ENCODE assay signal across 19 cellular contexts in the genomic region with DNA sequence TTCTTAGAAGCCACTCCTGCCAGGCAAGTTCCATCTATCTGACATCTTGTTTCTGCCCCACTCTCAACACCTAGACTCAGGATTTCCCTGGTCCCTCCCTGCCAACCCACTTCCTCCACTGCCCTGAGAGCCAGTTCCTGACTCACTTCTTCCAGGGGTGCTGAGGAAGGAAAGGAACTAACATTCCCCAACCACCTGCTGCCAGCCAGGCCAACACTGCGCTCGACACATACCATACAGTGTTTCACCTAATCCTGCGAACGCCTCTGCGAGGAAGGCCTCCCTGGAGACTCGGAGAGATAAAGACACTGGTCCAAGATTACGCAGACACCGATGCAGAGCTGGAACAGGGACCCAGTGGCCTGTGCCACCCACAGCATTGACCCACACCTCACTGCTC. TPM values are rescaled to one million over a fixed set of nuclear protein-coding genes. Genes with fewer than 3 reads are reported as not detected.
DNase-seq lines count a peak whose midpoint lies in the region; ATAC-seq, FAIRE-seq and TF ChIP-seq lines count a peak whose summit lies in the region.
"Had no signal": no experiment of that assay in that cellular context is flagged by ENCODE, and none has a peak within 500 bp of the region (broad histone marks: within the 10 kb centered on the region; RNA-seq: fewer than 3 reads in every experiment).

No MANE protein-coding gene starts in this region.

- no peak for TF ChIP-seq POLR2A in erythroblast (IDR thresholded peaks at IDR 0.05; ENCODE audit: low read length)

- H3K9me3 Mint-ChIP-seq in activated T-cell treated with anti-CD3 and anti-CD28 coated beads, Interleukin-2, amount 50 U/mL, for 24 hours, result no peaks in the 10 kb centered on the region
- H3K9me3 Mint-ChIP-seq in activated naive CD8-positive, alpha-beta T cell treated with anti-CD3 and anti-CD28 coated beads for 36 hours, result no peaks in the 10 kb centered on the region
- H3K9me3 Mint-ChIP-seq: activated CD4-positive, alpha-beta memory T cell treated with anti-CD3 and anti-CD28 coated beads for 36 hours; activated T-helper 1 cell treated with anti-CD3 and anti-CD28 coated beads, Interleukin-12 subunit alpha, Interleukin-12 subunit beta, Interleukin-2, Interleukin-4 antibody, amounts not matched to agents 30 ng/mL and 10 ng/mL and 1 ng/mL, durations not matched to agents 14 hours and 24 hours and 36 hours; HFFc6 had no signal

- FAIRE-seq in HTR-8/SVneo (lab: Jason Lieb, UNC), result peak; percentile 16

- peaks cover 82% of the 10 kb centered on the region for H3K79me2 ChIP-seq in hepatocyte

- H3K4me3 Mint-ChIP-seq in activated T-cell treated with anti-CD3 and anti-CD28 coated beads, Interleukin-2, amount 50 U/mL, for 24 hours, result no peak overlapping the region
- no peak overlapping the region for H3K4me3 Mint-ChIP-seq in activated naive CD8-positive, alpha-beta T cell treated with anti-CD3 and anti-CD28 coated beads for 36 hours
- H3K4me3 Mint-ChIP-seq: activated CD4-positive, alpha-beta memory T cell treated with anti-CD3 and anti-CD28 coated beads for 36 hours; activated T-helper 1 cell treated with anti-CD3 and anti-CD28 coated beads, Interleukin-12 subunit alpha, Interleukin-12 subunit beta, Interleukin-2, Interleukin-4 antibody, amounts not matched to agents 30 ng/mL and 10 ng/mL and 1 ng/mL, durations not matched to agents 14 hours and 24 hours and 36 hours; HFFc6 had no signal

- 38 to 70% (median 49%) methylated on average over 8 of the region's 8 CpGs for WGBS in psoas muscle, 3 donors
- 83% methylated on average over 7 of the region's 8 CpGs for WGBS in hepatocyte (ENCODE audit: low lambda C conversion rate, missing lambda C conversion rate)

- no peak overlapping the region for H3K27ac ChIP-seq in psoas muscle
- H3K27ac ChIP-seq in hepatocyte, result no peak overlapping the region

- peak overlapping the region; percentile 53 for H3K27ac Mint-ChIP-seq in activated T-cell treated with anti-CD3 and anti-CD28 coated beads, Interleukin-2, amount 50 U/mL, for 24 hours
- peak overlapping the region; percentile 40 for H3K27ac Mint-ChIP-seq in activated naive CD8-positive, alpha-beta T cell treated with anti-CD3 and anti-CD28 coated beads for 36 hours
- H3K27ac Mint-ChIP-seq: activated T-helper 1 cell treated with anti-CD3 and anti-CD28 coated beads, Interleukin-12 subunit alpha, Interleukin-12 subunit beta, Interleukin-2, Interleukin-4 antibody, amounts not matched to agents 30 ng/mL and 10 ng/mL and 1 ng/mL, durations not matched to agents 14 hours and 24 hours and 36 hours; HFFc6 had no signal

- no peaks in the 10 kb centered on the region for H3K27me3 Mint-ChIP-seq in activated T-cell treated with anti-CD3 and anti-CD28 coated beads, Interleukin-2, amount 50 U/mL, for 24 hours
- H3K27me3 Mint-ChIP-seq in activated naive CD8-positive, alpha-beta T cell treated with anti-CD3 and anti-CD28 coated beads for 36 hours, result no peaks in the 10 kb centered on the region
- H3K27me3 Mint-ChIP-seq: activated CD4-positive, alpha-beta memory T cell treated with anti-CD3 and anti-CD28 coated beads for 36 hours had no signal

- H3K9me3 ChIP-seq in psoas muscle, result no peaks in the 10 kb centered on the region
- no peaks in the 10 kb centered on the region for H3K9me3 ChIP-seq in hepatocyte (ENCODE audit: low read depth)

- TF ChIP-seq CTCF in psoas muscle (IDR thresholded peaks at IDR 0.05) (no peak), hepatocyte (IDR thresholded peaks at IDR 0.05; ENCODE audit: poor library complexity) (no peak), foreskin fibroblast (IDR thresholded peaks at IDR 0.05; ENCODE audit: low read depth, low read length) (no peak)

- H3K4me1 Mint-ChIP-seq in activated T-cell treated with anti-CD3 and anti-CD28 coated beads, Interleukin-2, amount 50 U/mL, for 24 hours (ENCODE audit: low read depth), result peaks cover 44% of the 10 kb centered on the region
- peaks cover 38% of the 10 kb centered on the region for H3K4me1 Mint-ChIP-seq in activated naive CD8-positive, alpha-beta T cell treated with anti-CD3 and anti-CD28 coated beads for 36 hours

- H3K4me1 ChIP-seq in psoas muscle, result peaks cover 27% of the 10 kb centered on the region
- H3K4me1 ChIP-seq in hepatocyte (ENCODE audit: insufficient read depth), result peaks cover 14% of the 10 kb centered on the region

- H3K4me3 ChIP-seq in psoas muscle (no peak overlapping the region), hepatocyte (no peak overlapping the region), foreskin fibroblast (ENCODE audit: low read depth in 1 of 2, low read length in 2 of 2) (no peak overlapping the region)

- H3K36me3 Mint-ChIP-seq in activated T-cell treated with anti-CD3 and anti-CD28 coated beads, Interleukin-2, amount 50 U/mL, for 24 hours (ENCODE audit: low read depth), result no peaks in the 10 kb centered on the region
- H3K36me3 Mint-ChIP-seq in activated naive CD8-positive, alpha-beta T cell treated with anti-CD3 and anti-CD28 coated beads for 36 hours, result no peaks in the 10 kb centered on the region

- H2AFZ ChIP-seq in hepatocyte, result no peak overlapping the region

- no peak for DNase-seq in activated T-cell treated with anti-CD3 and anti-CD28 coated beads, Interleukin-2, amount 50 U/mL, for 24 hours
- DNase-seq in activated T-cell treated with anti-CD3 and anti-CD28 coated beads, Interleukin-2, amount 50 U/mL, for 1 hour, result no peak
- DNase-seq in HTR-8/SVneo (ENCODE audit: insufficient read length, low spot score), result no peak
- no peak for DNase-seq in activated naive CD8-positive, alpha-beta T cell treated with anti-CD3 and anti-CD28 coated beads for 36 hours
- no peak for DNase-seq in psoas muscle
- DNase-seq in erythroblast (lab: John Stamatoyannopoulos, UW), result no peak
- no peak for DNase-seq in hepatocyte (ENCODE audit: low spot score)
- DNase-seq in foreskin fibroblast, result no peak
- DNase-seq: activated CD4-positive, alpha-beta memory T cell treated with anti-CD3 and anti-CD28 coated beads for 36 hours; anterior cingulate cortex; COR-L47; HFFc6; kidney glomerular epithelial cell; MM.1S; NCI-H2081; NCI-H774; SW 1271 had no signal

- H3K36me3 ChIP-seq in psoas muscle (ENCODE audit: insufficient read depth in 1 of 2, low read depth in 1 of 2), result no peaks in the 10 kb centered on the region
- H3K36me3 ChIP-seq in hepatocyte (replicated peaks; ENCODE audit: insufficient read depth, low read depth), result no peaks in the 10 kb centered on the region

- peaks cover 37% of the 10 kb centered on the region for H4K20me1 ChIP-seq in hepatocyte (ENCODE audit: insufficient read depth, poor library complexity, severe bottlenecking)

- ATAC-seq in psoas muscle, result peak; percentile 20 to 88 (median 38)
- ATAC-seq: Panc1 had no signal

- H3K9me2 ChIP-seq in hepatocyte (replicated peaks; ENCODE audit: insufficient read depth), result no peaks in the 10 kb centered on the region

- intact Hi-C loops in psoas muscle (cut with DNase I), result no loop called here

- no peak overlapping the region for H3K4me2 ChIP-seq in hepatocyte

- H3K27me3 ChIP-seq in psoas muscle (ENCODE audit: insufficient read depth in 3 of 3, low read length in 2 of 3) (no peaks in the 10 kb centered on the region), hepatocyte (no peaks in the 10 kb centered on the region)

RNA-seq across cellular contexts. Expression of gene MICAL3, which starts 40.2 kb away (rescaled TPM):
- total RNA-seq in activated naive CD8-positive, alpha-beta T cell treated with anti-CD3 and anti-CD28 coated beads for 36 hours, result 10 to 100 TPM; 36.6 to 41.3 TPM
- total RNA-seq in psoas muscle (10 to 100 TPM; 15.5 to 38.3 (median 27.1) TPM), hepatocyte (15.4 and 22.7 TPM in 2 replicates)
- polyA plus RNA-seq in psoas muscle (1 to 10 TPM; 2.1 to 6.9 (median 3.5) TPM), hepatocyte (4.6 and 12.6 TPM in 2 replicates)
